In the genomic region with DNA sequence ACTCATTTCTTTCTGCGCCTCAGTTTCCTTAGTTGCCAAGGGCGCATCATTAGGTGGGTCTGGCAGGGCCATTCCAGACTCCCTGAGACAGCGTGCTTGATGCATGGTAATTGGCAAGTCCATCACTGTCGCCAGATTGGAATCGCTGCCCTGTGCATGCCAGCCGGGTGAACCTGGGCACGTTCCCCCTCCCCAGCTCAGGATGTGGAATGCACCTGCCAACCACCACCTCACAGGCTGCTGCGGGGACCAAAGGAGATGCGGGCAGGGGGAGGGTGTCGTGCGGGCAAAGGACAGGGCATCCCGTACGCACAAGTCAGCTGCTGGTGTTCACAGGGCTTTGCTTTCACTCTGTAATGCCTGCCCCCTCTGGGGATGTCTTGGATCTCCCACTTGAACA, we compare ENCODE assay signal across 19 cellular contexts. TPM values are rescaled to one million over a fixed set of nuclear protein-coding genes. Genes with fewer than 3 reads are reported as not detected.
DNase-seq lines count a peak whose midpoint lies in the region; ATAC-seq, FAIRE-seq and TF ChIP-seq lines count a peak whose summit lies in the region.
"Had no signal": no experiment of that assay in that cellular context is flagged by ENCODE, and none has a peak within 500 bp of the region (broad histone marks: within the 10 kb centered on the region; RNA-seq: fewer than 3 reads in every experiment).

No MANE protein-coding gene starts in this region.

- H3K9me3 ChIP-seq in H1 (ENCODE audit: insufficient read depth in 2 of 2, low read depth in 1 of 2, low read length in 1 of 2) = no peaks in the 10 kb centered on the region
- H3K9me3 ChIP-seq in tibial artery = no peaks in the 10 kb centered on the region
- H3K9me3 ChIP-seq: BLaER1 had no signal

- 90% methylated on average over 13 of the region's 13 CpGs; no CpG with 5 or more reads in 1 of the 2 experiments for WGBS in H1 (ENCODE audit: extremely low coverage in 1 of 2, insufficient coverage in 1 of 2, insufficient read length in 1 of 2, insufficient replicate concordance in 2 of 2, low coverage in 1 of 2, low lambda C conversion rate in 2 of 2, missing lambda C conversion rate in 1 of 2), 2 experiments

- no peak overlapping the region for H3K9ac ChIP-seq in H1 (replicated peaks in 1 of 4; ENCODE audit: extremely low read depth in 1 of 4, low read depth in 3 of 4, low read length in 3 of 4)
- H3K9ac ChIP-seq: BLaER1, GM23248 had no signal

- no peak overlapping the region for H3K4me2 ChIP-seq in H1 (ENCODE audit: insufficient read depth in 1 of 2, low read depth in 2 of 2, low read length in 2 of 2)
- H3K4me2 ChIP-seq: BLaER1 had no signal

- H3K14ac ChIP-seq in H1 (ENCODE audit: insufficient read length) = no peak overlapping the region

- no peak overlapping the region for H2BK15ac ChIP-seq in H1 (ENCODE audit: low read length)

- H3K36me3 ChIP-seq in H1 (ENCODE audit: control insufficient read depth in 2 of 4, insufficient read depth in 4 of 4, low read length in 3 of 4) (no peaks in the 10 kb centered on the region), tibial artery (no peaks in the 10 kb centered on the region)
- H3K36me3 ChIP-seq: BLaER1 had no signal

- no peak for TF ChIP-seq EP300 in H1 (IDR thresholded peaks at IDR 0.05; ENCODE audit: borderline replicate concordance in 1 of 2, low read depth in 2 of 2, low read length in 2 of 2)

- no peak for ATAC-seq in HG03135 (IDR thresholded peaks at IDR 0.05; ENCODE audit: unreplicated experiment)

- FAIRE-seq in H1 (lab: Jason Lieb, UNC) = no peak
- FAIRE-seq: GM12892, GM18507, H54 had no signal

- H4K20me1 ChIP-seq in H1 (replicated peaks in 1 of 2; ENCODE audit: control insufficient read depth in 1 of 2, insufficient read depth in 2 of 2, low read length in 2 of 2) = no peaks in the 10 kb centered on the region
- H4K20me1 ChIP-seq: BLaER1 had no signal

- POLR2A ChIA-PET in H1 (lab: Charles Lee; ENCODE audit: partially characterized antibody) = no interaction called here

- H3K79me1 ChIP-seq in H1 (ENCODE audit: low read depth, low read length) = no peaks in the 10 kb centered on the region

- no peak overlapping the region for H2AFZ ChIP-seq in H1 (ENCODE audit: low read length)
- H2AFZ ChIP-seq: GM23248 had no signal

- H3K4me3 ChIP-seq in H1 (ENCODE audit: extremely low read depth in 1 of 4, insufficient read depth in 2 of 4, low read depth in 3 of 4, low read length in 4 of 4) (no peak overlapping the region), tibial artery (no peak overlapping the region)
- H3K4me3 ChIP-seq: BLaER1, GM23248 had no signal

- no peak overlapping the region for H2BK20ac ChIP-seq in H1 (ENCODE audit: low read length)

- TF ChIP-seq CTCF in H1 (IDR thresholded peaks at IDR 0.05; ENCODE audit: control extremely low read depth in 1 of 3, insufficient read depth in 1 of 3, low read depth in 1 of 3, low read length in 3 of 3) (no peak), tibial artery (IDR thresholded peaks at IDR 0.05) (no peak)

- H4K8ac ChIP-seq in H1 (ENCODE audit: extremely low read depth, insufficient read depth, low read length) = no peak overlapping the region

- no peaks in the 10 kb centered on the region for H3K23me2 ChIP-seq in H1 (ENCODE audit: low read depth, low read length)

- in situ Hi-C loops in KBM-7 (cut with MboI; ENCODE audit: low pct_unique_long_range_greater_than_20kb, low sequenced_read_pairs) = no loop called here

- no peaks in the 10 kb centered on the region for H3K79me2 ChIP-seq in H1 (ENCODE audit: control insufficient read depth in 1 of 2, insufficient read depth in 2 of 2, low read length in 2 of 2)

- H4K5ac ChIP-seq in H1 (ENCODE audit: insufficient read length, low read depth, low read length) = no peak overlapping the region

- H3K4me1 ChIP-seq in H1 (replicated peaks in 1 of 4; ENCODE audit: control insufficient read depth in 3 of 4, insufficient read depth in 4 of 4, low read length in 3 of 4) (peaks cover 0 to 9% (median 0%) of the 10 kb centered on the region in 4 experiments; a peak in 3 of 7 replicates), tibial artery (peaks cover 8 to 29% (median 26%) of the 10 kb centered on the region in 4 donors)

- peak overlapping the region; percentile 26; the same call in 1 of the 2 replicates for H2AK5ac ChIP-seq in H1 (ENCODE audit: low read depth, low read length)

- no peak overlapping the region for H2BK5ac ChIP-seq in H1 (ENCODE audit: low read depth, low read length)

- no peak overlapping the region for H3K4ac ChIP-seq in H1 (replicated peaks; ENCODE audit: insufficient read length, low read depth, low read length)

- no peak overlapping the region for H3K27ac ChIP-seq in H1 (ENCODE audit: low read depth, low read length)
- H3K27ac ChIP-seq in tibial artery = peak overlapping the region; percentile 21 to 87
- H3K27ac ChIP-seq: 22Rv1, BLaER1, GM23248 had no signal

- no peak for TF ChIP-seq RAD21 in H1 (IDR thresholded peaks at IDR 0.05 in 1 of 2, conservative IDR thresholded peaks at IDR 0.05 in 1 of 2; ENCODE audit: low read depth in 2 of 2, low read length in 2 of 2)

- no peak for TF ChIP-seq POLR2A in H1 (IDR thresholded peaks at IDR 0.05; ENCODE audit: control extremely low read depth in 1 of 2, low read depth in 2 of 2, low read length in 2 of 2)

- no peak overlapping the region for H4K91ac ChIP-seq in H1 (replicated peaks; ENCODE audit: insufficient read length, low read length)

- H3K18ac ChIP-seq in H1 (ENCODE audit: extremely low read depth, low read length) = no peak overlapping the region

- CTCF ChIA-PET in H1 (lab: Charles Lee; ENCODE audit: partially characterized antibody) = no interaction called here

- intact Hi-C loops in posterior vena cava (cut with DNase I) (no loop called here), tibial artery (cut with DNase I; ENCODE audit: low total_unique reads) (loop anchor here (5.0 kb wide), 1 partner anchor 34 kb away; the partner anchor contains the start of gene PMEPA1)

- H3K23ac ChIP-seq in H1 (ENCODE audit: insufficient read length) = no peak overlapping the region

- no peak overlapping the region for H2BK12ac ChIP-seq in H1 (ENCODE audit: low read depth, low read length)

- no peak overlapping the region for H3K56ac ChIP-seq in H1 (replicated peaks; ENCODE audit: insufficient read length, low read depth, low read length)

- H2BK120ac ChIP-seq in H1 (replicated peaks; ENCODE audit: low read depth, low read length) = no peak overlapping the region

- H3K27me3 ChIP-seq in H1 (replicated peaks in 1 of 4; ENCODE audit: control insufficient read depth in 3 of 4, extremely low read depth in 1 of 4, insufficient read depth in 3 of 4, low read length in 3 of 4) = no peaks in the 10 kb centered on the region
- no peaks in the 10 kb centered on the region for H3K27me3 ChIP-seq in tibial artery
- H3K27me3 ChIP-seq: BLaER1 had no signal

- peak; percentile 42 for DNase-seq in activated effector memory CD4-positive, alpha-beta T cell treated with anti-CD3 and anti-CD28 coated beads, Interleukin-2, amount 50 U/mL, for 16 hours
- no peak for DNase-seq in activated effector memory CD4-positive, alpha-beta T cell treated with Interleukin-2 at 50 U/mL for 16 hours
- no peak for DNase-seq in H1 (ENCODE audit: low read depth in 1 of 2, low spot score in 2 of 2)
- peak; percentile 53 for DNase-seq in posterior vena cava (ENCODE audit: low spot score)
- no peak for DNase-seq in tibial artery
- no peak for DNase-seq in activated T-cell treated with anti-CD3 and anti-CD28 coated beads, Interleukin-2, amount 50 U/mL, for 1 hour
- no peak for DNase-seq in KBM-7
- DNase-seq: CD4-positive, alpha-beta memory T cell; DMS153; DMS79; GDM1; GM23248; HCEC 1CT had no signal

TF ChIP-seq in H1, 55 proteins besides CTCF, POLR2A, EP300 and RAD21:
- TF ChIP-seq SIRT6 (IDR thresholded peaks at IDR 0.05; ENCODE audit: low read length) = no peak
- TF ChIP-seq PHF8 (conservative IDR thresholded peaks at IDR 0.05; ENCODE audit: low read depth, low read length) = no peak
- no peak for TF ChIP-seq BCL11A (IDR thresholded peaks at IDR 0.05; ENCODE audit: low read depth in 2 of 2, low read length in 2 of 2)
- TF ChIP-seq, protein P1, sequence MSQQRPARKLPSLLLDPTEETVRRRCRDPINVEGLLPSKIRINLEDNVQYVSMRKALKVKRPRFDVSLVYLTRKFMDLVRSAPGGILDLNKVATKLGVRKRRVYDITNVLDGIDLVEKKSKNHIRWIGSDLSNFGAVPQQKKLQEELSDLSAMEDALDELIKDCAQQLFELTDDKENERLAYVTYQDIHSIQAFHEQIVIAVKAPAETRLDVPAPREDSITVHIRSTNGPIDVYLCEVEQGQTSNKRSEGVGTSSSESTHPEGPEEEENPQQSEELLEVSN (IDR thresholded peaks at IDR 0.05) = no peak
- TF ChIP-seq RXRA (IDR thresholded peaks at IDR 0.05; ENCODE audit: insufficient read depth, low read depth, low read length) = no peak
- TF ChIP-seq TAF1 (IDR thresholded peaks at IDR 0.05; ENCODE audit: low read depth, low read length) = no peak
- TF ChIP-seq SP1 (IDR thresholded peaks at IDR 0.05; ENCODE audit: low read depth, low read length) = no peak
- no peak for TF ChIP-seq KDM1A (IDR thresholded peaks at IDR 0.05; ENCODE audit: borderline replicate concordance, low read length)
- TF ChIP-seq GTF2F1 (IDR thresholded peaks at IDR 0.05; ENCODE audit: borderline replicate concordance, low read depth, low read length) = no peak
- no peak for TF ChIP-seq ASH2L (IDR thresholded peaks at IDR 0.05; ENCODE audit: low read length)

RNA-seq across cellular contexts. Expression of gene PMEPA1, which starts 36.4 kb away (rescaled TPM):
- total RNA-seq in H1 (2021; fragmentation: NEBNext Ultra II Directional; extraction: Animal tissue kit (Norgen Biotek cat#: 25700)) = 20.0 and 20.5 TPM in 2 replicates
- 12.7 and 18.1 TPM in 2 replicates for polyA plus RNA-seq in H1 (2011; rRNA removed)
- polyA plus RNA-seq in H1 (2011; cell fraction: cytosol; rRNA removed) = 10.3 TPM
- 21.0 TPM for polyA plus RNA-seq in H1 (2011; cell fraction: nucleus; rRNA removed)
- 3.8 to 11.4 TPM (median 10.2 TPM) in 4 replicates for polyA plus RNA-seq in H1 (2012, experiment 1 of 2)
- 7.9 TPM for polyA plus RNA-seq in H1 (2012, experiment 2 of 2)
- polyA plus RNA-seq in H1 (2013, experiment 1 of 2) = 17.9 TPM
- polyA plus RNA-seq in H1 (2013, experiment 2 of 2) = 19.1 TPM
- 5.6 and 6.0 TPM in 2 replicates for polyA minus RNA-seq in H1 (2011; rRNA and poly(A)+ RNA removed)
- 15.3 TPM for polyA minus RNA-seq in H1 (2011; cell fraction: cytosol; rRNA and poly(A)+ RNA removed)
- 12.0 TPM for polyA minus RNA-seq in H1 (2011; cell fraction: nucleus; rRNA and poly(A)+ RNA removed)
- 10 to 100 TPM; 45.6 to 55.6 TPM for total RNA-seq in posterior vena cava

Comparison
In these comparisons a context has a peak if more than half of its experiments do, and no peak if none do; other contexts are left out.
1. DNase-seq: peak in activated effector memory CD4-positive, alpha-beta T cell treated with anti-CD3 and anti-CD28 coated beads, Interleukin-2, amount 50 U/mL, for 16 hours (single experiment) and posterior vena cava (single experiment); none in activated effector memory CD4-positive, alpha-beta T cell treated with Interleukin-2 at 50 U/mL for 16 hours (single experiment), H1 (0 of 2), tibial artery (0 of 2), activated T-cell treated with anti-CD3 and anti-CD28 coated beads, Interleukin-2, amount 50 U/mL, for 1 hour (single experiment) and KBM-7 (single experiment).